8 cellular contexts compared by ENCODE assay signal in the genomic region with DNA sequence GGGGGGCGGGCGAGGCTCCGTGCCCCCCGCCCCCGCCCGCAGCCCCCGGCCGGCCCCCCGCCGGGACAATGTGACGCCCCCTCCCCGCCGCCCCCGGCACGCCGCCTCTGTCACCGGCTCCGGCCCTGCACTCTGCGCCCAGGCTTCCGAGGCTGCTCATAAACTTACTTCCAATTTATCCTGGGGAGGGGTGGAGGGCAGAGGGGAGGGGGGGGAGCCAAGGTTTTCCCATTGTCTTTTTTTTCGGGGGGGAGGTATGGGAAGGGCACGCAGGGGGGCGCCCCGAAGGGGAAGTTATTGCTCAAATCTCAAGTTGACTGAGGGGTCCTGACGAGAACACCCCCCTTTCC. TPM values are rescaled to one million over a fixed set of nuclear protein-coding genes. Genes with fewer than 3 reads are reported as not detected.
DNase-seq lines count a peak whose midpoint lies in the region; ATAC-seq and TF ChIP-seq lines count a peak whose summit lies in the region.

No MANE protein-coding gene starts in this region.

- H4K20me1 ChIP-seq in hepatocyte (ENCODE audit: insufficient read depth, poor library complexity, severe bottlenecking) (peaks cover 24% of the 10 kb centered on the region), smooth muscle cell (ENCODE audit: low read depth) (peaks cover 42% of the 10 kb centered on the region)

- peak overlapping the region; percentile 79 for H3K4me3 ChIP-seq in AG04450 (ENCODE audit: low read depth, low read length)
- peak overlapping the region; percentile 54 for H3K4me3 ChIP-seq in hepatocyte
- peak overlapping the region; percentile 91 for H3K4me3 ChIP-seq in smooth muscle cell

- H2AFZ ChIP-seq in hepatocyte (peak overlapping the region; percentile 73), smooth muscle cell (ENCODE audit: low read depth) (peak overlapping the region; percentile 92)

- no peaks in the 10 kb centered on the region for H3K27me3 ChIP-seq in AG04450 (ENCODE audit: control insufficient read depth, insufficient read depth, low read length)
- H3K27me3 ChIP-seq in hepatocyte, result no peaks in the 10 kb centered on the region
- no peaks in the 10 kb centered on the region for H3K27me3 ChIP-seq in smooth muscle cell (ENCODE audit: low read depth)

- H3F3A ChIP-seq in smooth muscle cell (ENCODE audit: low read depth), result peaks cover 13% of the 10 kb centered on the region

- H3K36me3 ChIP-seq in KOPT-K1 (ENCODE audit: insufficient read depth, low read length) (no peaks in the 10 kb centered on the region), hepatocyte (replicated peaks; ENCODE audit: insufficient read depth, low read depth) (no peaks in the 10 kb centered on the region), smooth muscle cell (ENCODE audit: low read depth) (no peaks in the 10 kb centered on the region)

- H3K4me2 ChIP-seq in hepatocyte (peak overlapping the region; percentile 83), smooth muscle cell (peak overlapping the region; percentile 95)

- no peak overlapping the region for H3K27ac ChIP-seq in AG04450 (ENCODE audit: low read depth, low read length)
- H3K27ac ChIP-seq in KOPT-K1 (ENCODE audit: low read depth, low read length, poor library complexity, severe bottlenecking), result peak overlapping the region; percentile 72
- peak overlapping the region; percentile 96 for H3K27ac ChIP-seq in hepatocyte
- peak overlapping the region; percentile 78 for H3K27ac ChIP-seq in smooth muscle cell (ENCODE audit: low read depth)

- POLR2A ChIA-PET in AG04450 (lab: Yijun Ruan, JAX), result interaction anchor here (1.0 kb wide), 1 partner anchor 129 kb away, joined by 4 read pairs; no protein-coding TSS in a partner anchor

- no peak for DNase-seq in AG04450 (ENCODE audit: low read depth, low spot score)
- DNase-seq in activated naive CD4-positive, alpha-beta T cell treated with anti-CD3 and anti-CD28 coated beads, Interleukin-2, amount 50 U/mL, for 16 hours, result peak; percentile 26
- DNase-seq in hepatocyte (ENCODE audit: low spot score), result no peak
- no peak for DNase-seq in smooth muscle cell (lab: John Stamatoyannopoulos, UW; ENCODE audit: unreplicated experiment)
- no peak for DNase-seq in SIG-M5 treated with dmso at 0.1 percent for 504 hours (lab: John Stamatoyannopoulos, UW; ENCODE audit: unreplicated experiment)

- CTCF ChIA-PET in AG04450 (lab: Charles Lee), result interaction anchor here (0.7 kb wide), 1 partner anchor 45 kb away, joined by 3 read pairs; no protein-coding TSS in a partner anchor

- no peak for ATAC-seq in GM21786 (IDR thresholded peaks at IDR 0.05; ENCODE audit: unreplicated experiment)
- no peak for ATAC-seq in HG02610 (IDR thresholded peaks at IDR 0.05; ENCODE audit: unreplicated experiment)

- H3K9me3 ChIP-seq in AG04450 (ENCODE audit: control insufficient read depth, insufficient read depth, low read length) (no peaks in the 10 kb centered on the region), KOPT-K1 (ENCODE audit: insufficient read depth, low read length, poor library complexity, severe bottlenecking) (no peaks in the 10 kb centered on the region), hepatocyte (ENCODE audit: low read depth) (no peaks in the 10 kb centered on the region), smooth muscle cell (replicated peaks; ENCODE audit: low read depth) (no peaks in the 10 kb centered on the region)

- H3K79me2 ChIP-seq in hepatocyte, result peaks cover 44% of the 10 kb centered on the region
- H3K79me2 ChIP-seq in smooth muscle cell (ENCODE audit: low read depth), result peaks cover 43% of the 10 kb centered on the region

- TF ChIP-seq CTCF in AG04450 (IDR thresholded peaks at IDR 0.05; ENCODE audit: low read depth, low read length) (no peak), hepatocyte (IDR thresholded peaks at IDR 0.05; ENCODE audit: poor library complexity) (no peak), smooth muscle cell (IDR thresholded peaks at IDR 0.05; ENCODE audit: borderline replicate concordance, insufficient read depth, poor library complexity, severe bottlenecking) (no peak)

- peak overlapping the region; percentile 54 for H3K9ac ChIP-seq in smooth muscle cell (ENCODE audit: low read depth)

- WGBS in hepatocyte (ENCODE audit: low lambda C conversion rate, missing lambda C conversion rate), result no CpG with 5 or more reads among the region's 25 CpGs
- no CpG with 5 or more reads among the region's 25 CpGs for WGBS in smooth muscle cell (ENCODE audit: low lambda C conversion rate)

- no peaks in the 10 kb centered on the region for H3K9me2 ChIP-seq in hepatocyte (replicated peaks; ENCODE audit: insufficient read depth)

- H3K4me1 ChIP-seq in hepatocyte (ENCODE audit: insufficient read depth) (peaks cover 25% of the 10 kb centered on the region), smooth muscle cell (ENCODE audit: low read depth) (peaks cover 38% of the 10 kb centered on the region)

RNA-seq across cellular contexts. Expression of a gene that starts 0.9 kb away (rescaled TPM):
- polyA plus RNA-seq in AG04450 (2011; rRNA removed) (29.0 and 29.2 TPM in 2 replicates), hepatocyte (20.5 and 24.6 TPM in 2 replicates), smooth muscle cell (26.1 and 26.8 TPM in 2 replicates)
- polyA minus RNA-seq in AG04450 (2011; rRNA and poly(A)+ RNA removed), result 21.3 and 27.5 TPM in 2 replicates
- total RNA-seq in hepatocyte (27.7 and 30.4 TPM in 2 replicates), smooth muscle cell (28.2 and 28.7 TPM in 2 replicates)
